Comparison of ENCODE assay signal across 10 cellular contexts in the genomic region with DNA sequence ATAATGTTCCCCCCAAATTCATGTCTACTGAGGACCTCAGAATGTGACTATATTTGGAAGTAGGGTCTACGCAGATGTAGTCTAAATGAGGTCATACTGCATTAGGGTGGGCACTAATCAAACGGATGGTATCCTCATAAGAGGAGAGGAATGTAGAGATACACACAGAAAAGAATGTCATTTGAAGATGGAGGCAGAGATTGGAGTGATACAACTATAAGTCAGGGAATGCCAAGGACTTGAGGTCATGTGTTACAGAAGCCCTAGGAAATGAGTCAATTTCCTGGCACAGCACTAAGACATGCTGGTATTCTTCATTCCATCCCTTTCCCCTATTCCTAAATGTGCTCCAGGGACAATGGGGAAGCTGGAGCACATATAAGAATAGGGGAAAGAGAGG. TPM values are rescaled to one million over a fixed set of nuclear protein-coding genes. Genes with fewer than 3 reads are reported as not detected.
DNase-seq lines count a peak whose midpoint lies in the region; ATAC-seq and TF ChIP-seq lines count a peak whose summit lies in the region.
"Had no signal": no experiment of that assay in that cellular context is flagged by ENCODE, and none has a peak within 500 bp of the region (broad histone marks: within the 10 kb centered on the region; RNA-seq: fewer than 3 reads in every experiment).

No MANE protein-coding gene starts in this region.

- DNase-seq in GM23248 (peak; percentile 95), fibroblast of mammary gland (ENCODE audit: low read depth) (peak; percentile 95), nephron progenitor cell (no peak), NCI-H2227 (lab: John Stamatoyannopoulos, UW; ENCODE audit: unreplicated experiment) (no peak), cerebellar nuclear complex (lab: John Stamatoyannopoulos, UW) (no peak)
- DNase-seq: immature natural killer cell, Kasumi-1 had no signal

- peaks cover 20% of the 10 kb centered on the region for H3K9me3 Mint-ChIP-seq in nephron progenitor cell

- H3K9me2 ChIP-seq in GM23248 (ENCODE audit: insufficient read depth) = no peaks in the 10 kb centered on the region

- peaks cover 49% of the 10 kb centered on the region for H3F3A ChIP-seq in GM23248 (ENCODE audit: insufficient read depth)

- H3K79me2 ChIP-seq in GM23248 (ENCODE audit: insufficient read depth) = peaks cover 39% of the 10 kb centered on the region

- H3K4me3 ChIP-seq in GM23248 (peak overlapping the region; percentile 79), fibroblast of mammary gland (ENCODE audit: control insufficient read depth, low read depth, low read length) (no peak overlapping the region), skeletal muscle satellite cell (ENCODE audit: low read length) (peak overlapping the region; percentile 63)

- in situ Hi-C loops in GM23248 (cut with MboI) = no loop called here

- H2AFZ ChIP-seq in GM23248 = peak overlapping the region; percentile 31

- no peaks in the 10 kb centered on the region for H3K27me3 Mint-ChIP-seq in nephron progenitor cell (ENCODE audit: low read depth, poor library complexity)

- H3K9me3 ChIP-seq in GM23248 (ENCODE audit: low read depth) (no peaks in the 10 kb centered on the region), skeletal muscle satellite cell (replicated peaks; ENCODE audit: low read length) (no peaks in the 10 kb centered on the region)

- no peak overlapping the region for H3K27ac Mint-ChIP-seq in nephron progenitor cell

- peaks cover 11% of the 10 kb centered on the region for H3K4me1 Mint-ChIP-seq in nephron progenitor cell

- no peaks in the 10 kb centered on the region for H3K36me3 ChIP-seq in GM23248 (ENCODE audit: low read depth)
- H3K36me3 ChIP-seq in skeletal muscle satellite cell (ENCODE audit: insufficient read depth, low read length) = no peaks in the 10 kb centered on the region

- H3K36me3 Mint-ChIP-seq in nephron progenitor cell (ENCODE audit: low read depth) = peaks cover 5% of the 10 kb centered on the region

- H3K4me1 ChIP-seq in GM23248 (ENCODE audit: insufficient read depth) (peaks cover 54% of the 10 kb centered on the region), skeletal muscle satellite cell (ENCODE audit: control insufficient read depth, insufficient read depth, low read length) (peaks cover 47% of the 10 kb centered on the region)

- peak overlapping the region; percentile 86 for H3K27ac ChIP-seq in GM23248

- H3K4me2 ChIP-seq in GM23248 (ENCODE audit: unreplicated experiment) (peak overlapping the region; percentile 99), skeletal muscle satellite cell (ENCODE audit: low read length) (peak overlapping the region; percentile 71)

- no peaks in the 10 kb centered on the region for H4K20me1 ChIP-seq in GM23248 (ENCODE audit: insufficient read depth)

- H3K27me3 ChIP-seq in GM23248 (replicated peaks; ENCODE audit: insufficient read depth) = no peaks in the 10 kb centered on the region
- no peaks in the 10 kb centered on the region for H3K27me3 ChIP-seq in skeletal muscle satellite cell (ENCODE audit: control insufficient read depth, insufficient read depth, low read length)

- H3K4me3 Mint-ChIP-seq in nephron progenitor cell = no peak overlapping the region

- TF ChIP-seq CTCF in fibroblast of mammary gland (conservative IDR thresholded peaks at IDR 0.05; ENCODE audit: control insufficient read depth, insufficient read depth, low read depth, low read length) (no peak), nephron progenitor cell (IDR thresholded peaks at IDR 0.05) (no peak)

- peak; percentile 88 for ATAC-seq in SK-N-SH treated with all-trans-retinoic acid at 6 μM for 48 hours
- ATAC-seq in HG02884 (IDR thresholded peaks at IDR 0.05; ENCODE audit: unreplicated experiment) = no peak

- WGBS in GM23248 (ENCODE audit: low coverage in 1 of 2, low lambda C conversion rate in 2 of 2, missing lambda C conversion rate in 2 of 2), 2 experiments = 0% methylated on average over 2 of the region's 2 CpGs

- H3K9ac ChIP-seq in GM23248 (peak overlapping the region; percentile 70; the same call in 1 of the 2 replicates), skeletal muscle satellite cell (ENCODE audit: low read depth, low read length) (peak overlapping the region; percentile 84)

TF ChIP-seq in SK-N-SH treated with all-trans-retinoic acid at 6 μM for 48 hours, 23 proteins besides CTCF, POLR2A, EP300 and RAD21 (continues in another document):
- TF ChIP-seq ZC3H10 (CRISPR knock-in tag; IDR thresholded peaks at IDR 0.05) (no peak), CSDC2 (CRISPR knock-in tag; IDR thresholded peaks at IDR 0.05) (no peak; the same call in 1 of the 2 replicates), SNAI2 (CRISPR knock-in tag; IDR thresholded peaks at IDR 0.05) (peak; percentile 66; the same call in 1 of the 2 replicates), PPARA (CRISPR knock-in tag; IDR thresholded peaks at IDR 0.05; ENCODE audit: borderline replicate concordance) (no peak), ZFP3 (CRISPR knock-in tag; IDR thresholded peaks at IDR 0.05) (peak; percentile 71; the same call in 1 of the 2 replicates), ZNF565 (CRISPR knock-in tag; conservative IDR thresholded peaks at IDR 0.05; ENCODE audit: low read depth) (no peak), POU6F1 (CRISPR knock-in tag; IDR thresholded peaks at IDR 0.05; ENCODE audit: borderline replicate concordance, low read depth) (no peak), OSR1 (CRISPR knock-in tag; IDR thresholded peaks at IDR 0.05) (no peak), TOX (CRISPR knock-in tag; IDR thresholded peaks at IDR 0.05; ENCODE audit: borderline replicate concordance) (peak; percentile 43; the same call in 1 of the 2 replicates), ARNTL (CRISPR knock-in tag; IDR thresholded peaks at IDR 0.05; ENCODE audit: borderline replicate concordance, low read depth) (no peak), ZFP30 (CRISPR knock-in tag; IDR thresholded peaks at IDR 0.05) (no peak), ISL1 (CRISPR knock-in tag; IDR thresholded peaks at IDR 0.05) (peak; percentile 94), CSRNP3 (CRISPR knock-in tag; IDR thresholded peaks at IDR 0.05) (peak; percentile 82)
- TF ChIP-seq, protein P1, sequence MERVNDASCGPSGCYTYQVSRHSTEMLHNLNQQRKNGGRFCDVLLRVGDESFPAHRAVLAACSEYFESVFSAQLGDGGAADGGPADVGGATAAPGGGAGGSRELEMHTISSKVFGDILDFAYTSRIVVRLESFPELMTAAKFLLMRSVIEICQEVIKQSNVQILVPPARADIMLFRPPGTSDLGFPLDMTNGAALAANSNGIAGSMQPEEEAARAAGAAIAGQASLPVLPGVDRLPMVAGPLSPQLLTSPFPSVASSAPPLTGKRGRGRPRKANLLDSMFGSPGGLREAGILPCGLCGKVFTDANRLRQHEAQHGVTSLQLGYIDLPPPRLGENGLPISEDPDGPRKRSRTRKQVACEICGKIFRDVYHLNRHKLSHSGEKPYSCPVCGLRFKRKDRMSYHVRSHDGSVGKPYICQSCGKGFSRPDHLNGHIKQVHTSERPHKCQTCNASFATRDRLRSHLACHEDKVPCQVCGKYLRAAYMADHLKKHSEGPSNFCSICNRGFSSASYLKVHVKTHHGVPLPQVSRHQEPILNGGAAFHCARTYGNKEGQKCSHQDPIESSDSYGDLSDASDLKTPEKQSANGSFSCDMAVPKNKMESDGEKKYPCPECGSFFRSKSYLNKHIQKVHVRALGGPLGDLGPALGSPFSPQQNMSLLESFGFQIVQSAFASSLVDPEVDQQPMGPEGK (CRISPR knock-in tag; IDR thresholded peaks at IDR 0.05; ENCODE audit: borderline replicate concordance) = peak; percentile 62; the same call in 1 of the 2 replicates
- TF ChIP-seq, protein P2, sequence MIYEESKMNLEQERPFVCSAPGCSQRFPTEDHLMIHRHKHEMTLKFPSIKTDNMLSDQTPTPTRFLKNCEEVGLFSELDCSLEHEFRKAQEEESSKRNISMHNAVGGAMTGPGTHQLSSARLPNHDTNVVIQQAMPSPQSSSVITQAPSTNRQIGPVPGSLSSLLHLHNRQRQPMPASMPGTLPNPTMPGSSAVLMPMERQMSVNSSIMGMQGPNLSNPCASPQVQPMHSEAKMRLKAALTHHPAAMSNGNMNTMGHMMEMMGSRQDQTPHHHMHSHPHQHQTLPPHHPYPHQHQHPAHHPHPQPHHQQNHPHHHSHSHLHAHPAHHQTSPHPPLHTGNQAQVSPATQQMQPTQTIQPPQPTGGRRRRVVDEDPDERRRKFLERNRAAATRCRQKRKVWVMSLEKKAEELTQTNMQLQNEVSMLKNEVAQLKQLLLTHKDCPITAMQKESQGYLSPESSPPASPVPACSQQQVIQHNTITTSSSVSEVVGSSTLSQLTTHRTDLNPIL (CRISPR knock-in tag; IDR thresholded peaks at IDR 0.05; ENCODE audit: low read depth) = peak; percentile 98

RNA-seq across cellular contexts. Expression of gene PDCD1LG2, which starts 0.8 kb away (rescaled TPM):
- total RNA-seq in GM23248 (2014; rRNA removed; shearing (Covaris generic)) = 34.7 and 36.8 TPM in 2 replicates
- polyA plus RNA-seq in GM23248 (2016; fragmentation: Nextera tagmentation; extraction: Ambion mirVana) = 31.7 and 33.5 TPM in 2 replicates
- total RNA-seq in skeletal muscle satellite cell (2012; rRNA removed) = 9.2 and 10.4 TPM in 2 replicates

RNA-seq across cellular contexts. Expression of gene CD274, which starts 59.2 kb away (rescaled TPM):
- 4.2 and 4.3 TPM in 2 replicates for total RNA-seq in GM23248 (2014; rRNA removed; shearing (Covaris generic))
- polyA plus RNA-seq in GM23248 (2016; fragmentation: Nextera tagmentation; extraction: Ambion mirVana) = 3.6 and 5.2 TPM in 2 replicates
- total RNA-seq in skeletal muscle satellite cell (2012; rRNA removed) = 0.22 and 0.76 TPM in 2 replicates

Comparison
In these comparisons a context has a peak if more than half of its experiments do, and no peak if none do; other contexts are left out.
1. DNase-seq: peak in GM23248 (single experiment) and fibroblast of mammary gland (single experiment); none in nephron progenitor cell (single experiment), NCI-H2227 (single experiment) and cerebellar nuclear complex (0 of 2).